Comparison of ENCODE assay signal across 1 cellular context in the genomic region with DNA sequence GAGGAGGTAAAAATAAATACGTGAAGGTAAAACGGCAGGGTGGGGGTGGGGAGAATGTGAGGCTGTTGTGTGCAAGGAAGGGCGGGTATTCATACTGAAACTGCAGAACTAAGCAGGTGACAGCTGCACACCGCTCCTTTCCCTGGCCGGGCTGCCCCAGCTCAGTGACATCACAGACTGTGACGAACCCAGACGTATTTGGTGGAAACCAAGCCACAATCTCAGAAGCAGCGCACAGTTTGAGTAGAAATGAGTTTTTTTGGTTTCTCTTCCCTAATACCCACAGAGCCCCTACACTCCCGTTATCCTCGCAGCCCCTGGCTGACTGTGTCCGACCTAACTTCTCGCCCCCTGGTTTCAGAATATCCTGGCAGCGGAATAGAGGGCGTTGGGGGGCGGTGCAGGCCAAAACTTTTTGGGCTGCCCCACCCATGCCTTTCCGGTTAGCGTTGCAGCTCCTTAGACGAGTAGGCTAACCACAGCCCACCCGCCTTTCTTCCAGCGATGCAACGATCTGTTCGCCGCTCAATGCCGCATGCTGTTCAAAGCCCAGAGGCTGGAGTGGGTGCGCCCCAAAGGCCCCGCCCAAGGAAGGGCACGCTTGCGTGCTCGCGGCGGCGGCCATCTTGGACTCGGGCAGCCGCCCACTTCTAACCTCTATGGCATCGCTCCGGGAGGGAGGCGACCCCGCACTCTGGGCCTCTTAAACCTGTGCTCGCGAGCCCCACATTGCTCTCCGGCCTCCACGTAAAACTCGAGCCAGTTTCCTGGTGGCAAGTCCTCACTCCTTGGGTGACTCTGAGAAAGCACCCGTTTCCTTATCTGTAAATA.
A peak's percentile ranks its signal among the peaks of the same experiment; 100 is the strongest.
TF ChIP-seq lines count a peak whose summit lies in the region.

No MANE protein-coding gene starts in this region.

TF ChIP-seq in K562, 482 proteins besides CTCF, POLR2A, EP300 and RAD21 (continued from another document):
- TF ChIP-seq, protein P1, sequence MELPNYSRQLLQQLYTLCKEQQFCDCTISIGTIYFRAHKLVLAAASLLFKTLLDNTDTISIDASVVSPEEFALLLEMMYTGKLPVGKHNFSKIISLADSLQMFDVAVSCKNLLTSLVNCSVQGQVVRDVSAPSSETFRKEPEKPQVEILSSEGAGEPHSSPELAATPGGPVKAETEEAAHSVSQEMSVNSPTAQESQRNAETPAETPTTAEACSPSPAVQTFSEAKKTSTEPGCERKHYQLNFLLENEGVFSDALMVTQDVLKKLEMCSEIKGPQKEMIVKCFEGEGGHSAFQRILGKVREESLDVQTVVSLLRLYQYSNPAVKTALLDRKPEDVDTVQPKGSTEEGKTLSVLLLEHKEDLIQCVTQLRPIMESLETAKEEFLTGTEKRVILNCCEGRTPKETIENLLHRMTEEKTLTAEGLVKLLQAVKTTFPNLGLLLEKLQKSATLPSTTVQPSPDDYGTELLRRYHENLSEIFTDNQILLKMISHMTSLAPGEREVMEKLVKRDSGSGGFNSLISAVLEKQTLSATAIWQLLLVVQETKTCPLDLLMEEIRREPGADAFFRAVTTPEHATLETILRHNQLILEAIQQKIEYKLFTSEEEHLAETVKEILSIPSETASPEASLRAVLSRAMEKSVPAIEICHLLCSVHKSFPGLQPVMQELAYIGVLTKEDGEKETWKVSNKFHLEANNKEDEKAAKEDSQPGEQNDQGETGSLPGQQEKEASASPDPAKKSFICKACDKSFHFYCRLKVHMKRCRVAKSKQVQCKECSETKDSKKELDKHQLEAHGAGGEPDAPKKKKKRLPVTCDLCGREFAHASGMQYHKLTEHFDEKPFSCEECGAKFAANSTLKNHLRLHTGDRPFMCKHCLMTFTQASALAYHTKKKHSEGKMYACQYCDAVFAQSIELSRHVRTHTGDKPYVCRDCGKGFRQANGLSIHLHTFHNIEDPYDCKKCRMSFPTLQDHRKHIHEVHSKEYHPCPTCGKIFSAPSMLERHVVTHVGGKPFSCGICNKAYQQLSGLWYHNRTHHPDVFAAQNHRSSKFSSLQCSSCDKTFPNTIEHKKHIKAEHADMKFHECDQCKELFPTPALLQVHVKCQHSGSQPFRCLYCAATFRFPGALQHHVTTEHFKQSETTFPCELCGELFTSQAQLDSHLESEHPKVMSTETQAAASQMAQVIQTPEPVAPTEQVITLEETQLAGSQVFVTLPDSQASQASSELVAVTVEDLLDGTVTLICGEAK (IDR thresholded peaks at IDR 0.05): peak; percentile 48; the same call in 1 of the 2 replicates
- TF ChIP-seq, protein P1 (CRISPR knock-in tag; IDR thresholded peaks at IDR 0.05): no peak
- TF ChIP-seq, protein P2, sequence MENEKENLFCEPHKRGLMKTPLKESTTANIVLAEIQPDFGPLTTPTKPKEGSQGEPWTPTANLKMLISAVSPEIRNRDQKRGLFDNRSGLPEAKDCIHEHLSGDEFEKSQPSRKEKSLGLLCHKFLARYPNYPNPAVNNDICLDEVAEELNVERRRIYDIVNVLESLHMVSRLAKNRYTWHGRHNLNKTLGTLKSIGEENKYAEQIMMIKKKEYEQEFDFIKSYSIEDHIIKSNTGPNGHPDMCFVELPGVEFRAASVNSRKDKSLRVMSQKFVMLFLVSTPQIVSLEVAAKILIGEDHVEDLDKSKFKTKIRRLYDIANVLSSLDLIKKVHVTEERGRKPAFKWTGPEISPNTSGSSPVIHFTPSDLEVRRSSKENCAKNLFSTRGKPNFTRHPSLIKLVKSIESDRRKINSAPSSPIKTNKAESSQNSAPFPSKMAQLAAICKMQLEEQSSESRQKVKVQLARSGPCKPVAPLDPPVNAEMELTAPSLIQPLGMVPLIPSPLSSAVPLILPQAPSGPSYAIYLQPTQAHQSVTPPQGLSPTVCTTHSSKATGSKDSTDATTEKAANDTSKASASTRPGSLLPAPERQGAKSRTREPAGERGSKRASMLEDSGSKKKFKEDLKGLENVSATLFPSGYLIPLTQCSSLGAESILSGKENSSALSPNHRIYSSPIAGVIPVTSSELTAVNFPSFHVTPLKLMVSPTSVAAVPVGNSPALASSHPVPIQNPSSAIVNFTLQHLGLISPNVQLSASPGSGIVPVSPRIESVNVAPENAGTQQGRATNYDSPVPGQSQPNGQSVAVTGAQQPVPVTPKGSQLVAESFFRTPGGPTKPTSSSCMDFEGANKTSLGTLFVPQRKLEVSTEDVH (IDR thresholded peaks at IDR 0.05; ENCODE audit: low read depth, partially characterized antibody): peak; percentile 23
- TF ChIP-seq, protein P3, sequence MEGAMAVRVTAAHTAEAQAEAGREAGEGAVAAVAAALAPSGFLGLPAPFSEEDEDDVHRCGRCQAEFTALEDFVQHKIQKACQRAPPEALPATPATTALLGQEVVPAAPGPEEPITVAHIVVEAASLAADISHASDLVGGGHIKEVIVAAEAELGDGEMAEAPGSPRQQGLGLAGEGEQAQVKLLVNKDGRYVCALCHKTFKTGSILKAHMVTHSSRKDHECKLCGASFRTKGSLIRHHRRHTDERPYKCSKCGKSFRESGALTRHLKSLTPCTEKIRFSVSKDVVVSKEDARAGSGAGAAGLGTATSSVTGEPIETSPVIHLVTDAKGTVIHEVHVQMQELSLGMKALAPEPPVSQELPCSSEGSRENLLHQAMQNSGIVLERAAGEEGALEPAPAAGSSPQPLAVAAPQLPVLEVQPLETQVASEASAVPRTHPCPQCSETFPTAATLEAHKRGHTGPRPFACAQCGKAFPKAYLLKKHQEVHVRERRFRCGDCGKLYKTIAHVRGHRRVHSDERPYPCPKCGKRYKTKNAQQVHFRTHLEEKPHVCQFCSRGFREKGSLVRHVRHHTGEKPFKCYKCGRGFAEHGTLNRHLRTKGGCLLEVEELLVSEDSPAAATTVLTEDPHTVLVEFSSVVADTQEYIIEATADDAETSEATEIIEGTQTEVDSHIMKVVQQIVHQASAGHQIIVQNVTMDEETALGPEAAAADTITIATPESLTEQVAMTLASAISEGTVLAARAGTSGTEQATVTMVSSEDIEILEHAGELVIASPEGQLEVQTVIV (CRISPR knock-in tag; IDR thresholded peaks at IDR 0.05; ENCODE audit: borderline replicate concordance): no peak
- peak; percentile 86 for TF ChIP-seq CREM (IDR thresholded peaks at IDR 0.05; ENCODE audit: low read depth)
- TF ChIP-seq JUND (IDR thresholded peaks at IDR 0.05; ENCODE audit: borderline replicate concordance, low read depth, low read length): peak; percentile 29; the same call in 1 of the 2 replicates
- TF ChIP-seq JUND (tag; IDR thresholded peaks at IDR 0.05; ENCODE audit: borderline replicate concordance, low read depth, low read length): no peak; the same call in 2 of the 3 replicates
- TF ChIP-seq, protein P4, sequence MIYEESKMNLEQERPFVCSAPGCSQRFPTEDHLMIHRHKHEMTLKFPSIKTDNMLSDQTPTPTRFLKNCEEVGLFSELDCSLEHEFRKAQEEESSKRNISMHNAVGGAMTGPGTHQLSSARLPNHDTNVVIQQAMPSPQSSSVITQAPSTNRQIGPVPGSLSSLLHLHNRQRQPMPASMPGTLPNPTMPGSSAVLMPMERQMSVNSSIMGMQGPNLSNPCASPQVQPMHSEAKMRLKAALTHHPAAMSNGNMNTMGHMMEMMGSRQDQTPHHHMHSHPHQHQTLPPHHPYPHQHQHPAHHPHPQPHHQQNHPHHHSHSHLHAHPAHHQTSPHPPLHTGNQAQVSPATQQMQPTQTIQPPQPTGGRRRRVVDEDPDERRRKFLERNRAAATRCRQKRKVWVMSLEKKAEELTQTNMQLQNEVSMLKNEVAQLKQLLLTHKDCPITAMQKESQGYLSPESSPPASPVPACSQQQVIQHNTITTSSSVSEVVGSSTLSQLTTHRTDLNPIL (CRISPR knock-in tag; IDR thresholded peaks at IDR 0.05): no peak
- TF ChIP-seq NRF1 (conservative IDR thresholded peaks at IDR 0.05 in 1 of 2, IDR thresholded peaks at IDR 0.05 in 1 of 2): peak; percentile 76 to 80
- peak; percentile 89 for TF ChIP-seq EGR1 (conservative IDR thresholded peaks at IDR 0.05)
- no peak for TF ChIP-seq MCM7 (IDR thresholded peaks at IDR 0.05)
- peak; percentile 87 for TF ChIP-seq ZFX (CRISPR knock-in tag; IDR thresholded peaks at IDR 0.05)
- TF ChIP-seq EP400 (IDR thresholded peaks at IDR 0.05): peak; percentile 77
